ENCODE assay signal across 8 cellular contexts in the genomic region with DNA sequence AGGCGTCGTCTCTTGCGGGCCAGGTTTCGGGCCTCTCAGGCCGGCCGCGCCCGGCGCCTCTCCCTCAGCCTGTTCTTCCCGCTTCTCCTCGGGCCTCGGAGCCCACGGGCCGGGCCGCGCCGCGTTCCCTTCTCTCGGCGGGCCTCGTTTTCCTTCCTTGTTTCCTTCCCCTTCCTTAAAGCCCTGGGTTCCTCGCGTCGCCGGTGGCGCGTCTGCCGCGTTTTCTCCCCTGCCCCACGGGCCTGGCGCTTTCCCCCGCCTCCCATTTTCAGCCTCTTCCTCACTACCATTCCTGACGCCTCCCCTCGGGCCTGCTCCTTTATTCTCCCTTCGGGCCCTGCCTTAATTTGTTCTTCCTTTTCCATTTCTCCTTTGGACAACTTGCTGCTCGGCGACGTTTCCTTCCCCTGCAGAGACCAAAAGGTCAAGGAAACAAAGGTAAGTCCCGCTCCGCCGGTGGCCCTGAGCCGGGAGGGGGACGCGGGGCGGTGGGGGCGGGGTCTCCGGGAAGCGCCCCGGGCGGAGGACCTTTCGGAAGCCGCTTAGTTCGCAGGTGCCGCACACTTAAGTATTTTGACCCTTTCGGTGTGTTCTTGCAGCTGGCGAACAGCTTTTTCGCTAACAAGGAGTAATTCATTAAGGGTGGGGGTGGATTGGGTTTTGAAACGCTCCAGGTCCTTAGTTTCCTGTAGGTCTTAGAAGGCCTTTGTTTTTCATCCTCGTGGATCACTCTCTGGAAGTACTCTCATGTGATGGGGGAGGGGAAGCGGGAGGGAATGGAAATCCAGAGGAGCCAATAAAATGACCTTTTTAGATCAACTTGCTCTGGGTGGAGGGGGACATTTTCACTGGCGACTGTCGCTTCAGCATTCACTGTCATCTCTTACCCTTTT. TPM values are rescaled to one million over a fixed set of nuclear protein-coding genes. Genes with fewer than 3 reads are reported as not detected.
DNase-seq lines count a peak whose midpoint lies in the region; ATAC-seq and TF ChIP-seq lines count a peak whose summit lies in the region.

No MANE protein-coding gene starts in this region.

- no peaks in the 10 kb centered on the region for H3K9me3 Mint-ChIP-seq in IgD-negative memory B cell
- no peaks in the 10 kb centered on the region for H3K9me3 Mint-ChIP-seq in activated naive CD8-positive, alpha-beta T cell treated with anti-CD3 and anti-CD28 coated beads, Interleukin-2, amount 50 U/mL, for 24 hours

- peak overlapping the region; percentile 71 to 89 for H3K4me3 ChIP-seq in right atrium auricular region

- TF ChIP-seq CTCF in right atrium auricular region (IDR thresholded peaks at IDR 0.05), result peak in 1 of 2 donors; percentile 7

- H3K27me3 ChIP-seq in right atrium auricular region, result no peaks in the 10 kb centered on the region

- H3K4me1 ChIP-seq in right atrium auricular region, result peaks cover 0 to 43% of the 10 kb centered on the region in 2 donors

- H3K27ac ChIP-seq in right atrium auricular region, result peak overlapping the region; percentile 87 to 91

- peaks cover 38% of the 10 kb centered on the region for H3K36me3 ChIP-seq in right atrium auricular region

- peak overlapping the region; percentile 93 to 100 (median 97) for H3K4me3 Mint-ChIP-seq in IgD-negative memory B cell
- peak overlapping the region; percentile 99 for H3K4me3 Mint-ChIP-seq in activated naive CD8-positive, alpha-beta T cell treated with anti-CD3 and anti-CD28 coated beads, Interleukin-2, amount 50 U/mL, for 24 hours

- no peaks in the 10 kb centered on the region for H3K9me3 ChIP-seq in right atrium auricular region

- in situ Hi-C loops in SK-MEL-5 (cut with HindIII; ENCODE audit: low pct_unique_long_range_greater_than_20kb, low sequenced_read_pairs), result no loop called here

- H3K4me1 Mint-ChIP-seq in IgD-negative memory B cell, result peaks cover 23 to 35% (median 31%) of the 10 kb centered on the region in 3 donors
- peaks cover 54% of the 10 kb centered on the region for H3K4me1 Mint-ChIP-seq in activated naive CD8-positive, alpha-beta T cell treated with anti-CD3 and anti-CD28 coated beads, Interleukin-2, amount 50 U/mL, for 24 hours

- ATAC-seq in GM19452 (IDR thresholded peaks at IDR 0.05; ENCODE audit: unreplicated experiment), result peak; percentile 1
- peak; percentile 3 for ATAC-seq in activated naive CD8-positive, alpha-beta T cell treated with anti-CD3 and anti-CD28 coated beads, Interleukin-2, amount 50 U/mL, for 24 hours

- no peaks in the 10 kb centered on the region for H3K27me3 Mint-ChIP-seq in IgD-negative memory B cell
- H3K27me3 Mint-ChIP-seq in activated naive CD8-positive, alpha-beta T cell treated with anti-CD3 and anti-CD28 coated beads, Interleukin-2, amount 50 U/mL, for 24 hours, result no peaks in the 10 kb centered on the region

- DNase-seq in CD1c-positive myeloid dendritic cell (ENCODE audit: extremely low spot score), result peak; percentile 54
- DNase-seq in SK-MEL-5 (ENCODE audit: low read depth, low spot score), result peak; percentile 92
- DNase-seq in activated naive CD8-positive, alpha-beta T cell treated with anti-CD3 and anti-CD28 coated beads, Interleukin-2, amount 50 U/mL, for 24 hours, result peak; percentile 63
- DNase-seq in right atrium auricular region (ENCODE audit: low spot score), result no peak
- DNase-seq in retina, result peak; percentile 75
- DNase-seq in MV-4-11 (lab: John Stamatoyannopoulos, UW), result no peak

- H3K36me3 Mint-ChIP-seq in IgD-negative memory B cell, result no peaks in the 10 kb centered on the region
- H3K36me3 Mint-ChIP-seq in activated naive CD8-positive, alpha-beta T cell treated with anti-CD3 and anti-CD28 coated beads, Interleukin-2, amount 50 U/mL, for 24 hours (ENCODE audit: low read depth), result peaks cover 41% of the 10 kb centered on the region

- peak overlapping the region; percentile 96 to 99 (median 97) for H3K27ac Mint-ChIP-seq in IgD-negative memory B cell
- peak overlapping the region; percentile 99 for H3K27ac Mint-ChIP-seq in activated naive CD8-positive, alpha-beta T cell treated with anti-CD3 and anti-CD28 coated beads, Interleukin-2, amount 50 U/mL, for 24 hours

RNA-seq across cellular contexts. Expression of a gene that starts 0.8 kb away (rescaled TPM):
- 110 TPM for polyA plus RNA-seq in IgD-negative memory B cell
- 59.5 and 63.3 TPM in 2 replicates for total RNA-seq in SK-MEL-5 (2014; rRNA removed; shearing (Covaris generic))
- 70.7 and 105 TPM in 2 replicates for polyA plus RNA-seq in SK-MEL-5 (2015; cell fraction: cytosol; rRNA removed)
- 84.0 and 87.4 TPM in 2 replicates for polyA plus RNA-seq in SK-MEL-5 (2015; cell fraction: nucleus; rRNA removed)
- total RNA-seq in right atrium auricular region, result 10 to 100 TPM; 31.5 to 37.8 TPM

Comparison
In these comparisons a context has a peak if more than half of its experiments do, and no peak if none do; other contexts are left out.
1. DNase-seq: peak in CD1c-positive myeloid dendritic cell (single experiment), SK-MEL-5 (single experiment), activated naive CD8-positive, alpha-beta T cell treated with anti-CD3 and anti-CD28 coated beads, Interleukin-2, amount 50 U/mL, for 24 hours (single experiment) and retina (single experiment); none in right atrium auricular region (single experiment) and MV-4-11 (single experiment).